In genomic region chr1:92473781-92474495, GRCh38 we compare ENCODE assay signal across 1 cellular context.
TF ChIP-seq lines count a peak whose summit lies in the region.

No MANE protein-coding gene starts in this region.

TF ChIP-seq in GM12878, 131 proteins besides CTCF, POLR2A, EP300 and RAD21 (continued from another document):
- TF ChIP-seq E4F1 (IDR thresholded peaks at IDR 0.05; ENCODE audit: borderline replicate concordance, partially characterized antibody) (no peak), NFXL1 (IDR thresholded peaks at IDR 0.05; ENCODE audit: borderline replicate concordance) (no peak), KLF5 (IDR thresholded peaks at IDR 0.05; ENCODE audit: partially characterized antibody) (no peak)
